17 cellular contexts compared by ENCODE assay signal in the genomic region with DNA sequence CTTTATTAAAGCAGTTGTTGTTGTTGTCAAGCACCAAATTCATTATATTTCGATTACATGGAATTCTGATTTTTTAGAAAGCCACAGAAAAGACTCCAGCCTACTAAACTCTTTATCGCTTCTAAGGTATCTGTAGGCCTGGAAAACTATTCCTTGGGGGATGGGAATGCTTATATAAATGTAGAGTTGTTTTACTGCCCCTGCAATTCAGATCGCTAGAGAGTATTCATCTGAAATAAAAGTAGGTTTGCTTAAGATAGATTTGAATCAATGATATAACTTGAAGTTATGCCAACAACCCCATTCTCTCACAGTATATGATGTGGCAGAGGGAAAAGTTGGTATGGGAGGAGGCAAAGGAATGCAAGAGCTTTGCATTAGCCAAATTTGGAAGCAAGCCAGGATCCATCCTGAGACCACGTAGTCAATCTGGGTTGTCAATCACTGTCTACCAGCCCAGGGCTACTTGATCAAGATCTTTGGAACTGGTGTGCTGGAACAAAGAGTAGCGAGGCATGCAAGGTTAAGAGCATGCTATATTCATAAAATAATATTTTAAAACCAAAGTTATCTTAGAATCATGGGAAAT.
"Had no signal": no experiment of that assay in that cellular context is flagged by ENCODE, and none has a peak within 500 bp of the region (broad histone marks: within the 10 kb centered on the region; RNA-seq: fewer than 3 reads in every experiment).

No MANE protein-coding gene starts in this region.

- H3K27ac ChIP-seq: coronary artery, heart right ventricle, right atrium auricular region had no signal

- H3K4me1 ChIP-seq: heart right ventricle, right atrium auricular region had no signal

- ATAC-seq: heart right ventricle; left cardiac atrium; left ventricle myocardium superior; naive thymus-derived CD8-positive, alpha-beta T cell had no signal

- H3K4me3 Mint-ChIP-seq: endodermal cell; naive thymus-derived CD8-positive, alpha-beta T cell had no signal

- H3K36me3 Mint-ChIP-seq: naive thymus-derived CD8-positive, alpha-beta T cell had no signal

- DNase-seq: effector CD4-positive, alpha-beta T cell; endodermal cell; erythroblast; heart right ventricle; hypothalamus; left cardiac atrium; left ventricle myocardium superior; mesenchymal stem cell; naive thymus-derived CD8-positive, alpha-beta T cell; posterior cingulate gyrus; small intestine; stimulated activated CD4-positive, alpha-beta T cell treated with anti-CD3 and anti-CD28 coated beads, Interleukin-12 subunit alpha, Interleukin-12 subunit beta, amount 100 ng/mL, for 4 hours; stimulated activated naive CD4-positive, alpha-beta T cell treated with Interleukin-2 at 50 U/mL for 16 hours; trophoblast cell had no signal

- H3K27ac Mint-ChIP-seq: endodermal cell; naive thymus-derived CD8-positive, alpha-beta T cell had no signal

- H3K27me3 ChIP-seq: heart right ventricle, right atrium auricular region had no signal

- H3K9me3 Mint-ChIP-seq: endodermal cell; naive thymus-derived CD8-positive, alpha-beta T cell had no signal

- H3K4me3 ChIP-seq: coronary artery, heart right ventricle, lung, right atrium auricular region had no signal

- H3K36me3 ChIP-seq: heart right ventricle, right atrium auricular region had no signal
